8 cellular contexts compared by ENCODE assay signal in the genomic region with DNA sequence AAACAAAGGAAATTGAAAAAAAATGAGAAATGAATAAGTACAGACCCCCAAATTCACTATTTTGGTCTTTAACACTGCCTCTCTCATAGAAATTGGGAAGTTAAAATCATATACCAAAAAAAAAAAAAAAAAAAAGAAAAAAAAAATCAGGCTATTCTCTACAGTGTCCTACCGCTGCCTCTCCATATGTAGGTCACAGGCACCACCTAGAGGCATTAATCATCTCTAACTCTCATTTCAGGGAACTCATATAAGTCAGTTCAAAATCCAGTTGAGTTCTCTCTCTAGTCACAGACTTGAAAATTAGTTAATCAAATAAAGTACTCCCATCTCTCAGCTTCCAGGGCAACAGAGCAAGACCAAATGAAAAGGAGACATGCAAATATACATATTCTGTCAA. TPM values are rescaled to one million over a fixed set of nuclear protein-coding genes. Genes with fewer than 3 reads are reported as not detected.
DNase-seq lines count a peak whose midpoint lies in the region; ATAC-seq and TF ChIP-seq lines count a peak whose summit lies in the region.

No MANE protein-coding gene starts in this region.

- H3K36me3 Mint-ChIP-seq in mesothelial cell of epicardium: no peaks in the 10 kb centered on the region
- H3K36me3 Mint-ChIP-seq in activated CD4-positive, alpha-beta T cell treated with anti-CD3 and anti-CD28 coated beads, Interleukin-2, amount 10 ng/mL, durations not matched to agents 24 days and 14 days (ENCODE audit: low read depth): no peaks in the 10 kb centered on the region

- peaks cover 10% of the 10 kb centered on the region for H3K27me3 Mint-ChIP-seq in mesothelial cell of epicardium (ENCODE audit: low read depth)
- H3K27me3 Mint-ChIP-seq in activated CD4-positive, alpha-beta T cell treated with anti-CD3 and anti-CD28 coated beads, Interleukin-2, amount 10 ng/mL, durations not matched to agents 24 days and 14 days: peaks cover 8% of the 10 kb centered on the region

- peak; percentile 58 for ATAC-seq in HG02798 (IDR thresholded peaks at IDR 0.05; ENCODE audit: poor library complexity, unreplicated experiment)

- TF ChIP-seq CTCF in mesothelial cell of epicardium (IDR thresholded peaks at IDR 0.05; ENCODE audit: unreplicated experiment): no peak

- intact Hi-C loops in activated CD4-positive, alpha-beta T cell treated with anti-CD3 and anti-CD28 coated beads, Interleukin-2, amount 10 ng/mL, durations not matched to agents 24 days and 14 days (cut with micrococcal nuclease): loop anchor here (5.0 kb wide), 1 partner anchor 236 kb away; the partner anchor contains the start of gene ANKRD17

- H3K4me1 Mint-ChIP-seq in mesothelial cell of epicardium: no peaks in the 10 kb centered on the region
- H3K4me1 Mint-ChIP-seq in activated CD4-positive, alpha-beta T cell treated with anti-CD3 and anti-CD28 coated beads, Interleukin-2, amount 10 ng/mL, durations not matched to agents 24 days and 14 days: no peaks in the 10 kb centered on the region

- no peaks in the 10 kb centered on the region for H3K9me3 Mint-ChIP-seq in mesothelial cell of epicardium
- no peaks in the 10 kb centered on the region for H3K9me3 Mint-ChIP-seq in activated CD4-positive, alpha-beta T cell treated with anti-CD3 and anti-CD28 coated beads, Interleukin-2, amount 10 ng/mL, durations not matched to agents 24 days and 14 days

- DNase-seq in SHP77 treated with DMSO at 0.1 percent for 48 hours (lab: John Stamatoyannopoulos, UW) (peak; percentile 7), SHP77 (lab: John Stamatoyannopoulos, UW) (no peak), OCI-M1 (lab: John Stamatoyannopoulos, UW) (peak; percentile 85), fibroblast of peridontal ligament (ENCODE audit: extremely low read depth) (peak; percentile 55), mesothelial cell of epicardium (ENCODE audit: low spot score in 2 of 2, unreplicated experiment in 2 of 2) (no peak), OCI-M2 (lab: John Stamatoyannopoulos, UW; ENCODE audit: unreplicated experiment) (no peak)
- no peak for DNase-seq in activated CD4-positive, alpha-beta T cell treated with anti-CD3 and anti-CD28 coated beads, Interleukin-2, amount 10 ng/mL, durations not matched to agents 24 days and 14 days

- H3K27ac Mint-ChIP-seq in mesothelial cell of epicardium: no peak overlapping the region
- H3K27ac Mint-ChIP-seq in activated CD4-positive, alpha-beta T cell treated with anti-CD3 and anti-CD28 coated beads, Interleukin-2, amount 10 ng/mL, durations not matched to agents 24 days and 14 days: no peak overlapping the region

- H3K4me3 Mint-ChIP-seq in mesothelial cell of epicardium: no peak overlapping the region
- no peak overlapping the region for H3K4me3 Mint-ChIP-seq in activated CD4-positive, alpha-beta T cell treated with anti-CD3 and anti-CD28 coated beads, Interleukin-2, amount 10 ng/mL, durations not matched to agents 24 days and 14 days

RNA-seq across cellular contexts. Expression of gene COX18, which starts 47.9 kb away (rescaled TPM):
- 17.7 to 18.3 TPM (median 17.8 TPM) in 3 replicates for total RNA-seq in mesothelial cell of epicardium
- 21.2 and 22.2 TPM in 2 replicates for total RNA-seq in activated CD4-positive, alpha-beta T cell treated with anti-CD3 and anti-CD28 coated beads, Interleukin-2, amount 10 ng/mL, durations not matched to agents 24 days and 14 days

Comparison
In these comparisons a context has a peak if more than half of its experiments do, and no peak if none do; other contexts are left out.
1. DNase-seq: peak in SHP77 treated with DMSO at 0.1 percent for 48 hours (single experiment), OCI-M1 (single experiment) and fibroblast of peridontal ligament (single experiment); none in SHP77 (0 of 2), mesothelial cell of epicardium (0 of 2), OCI-M2 (single experiment) and activated CD4-positive, alpha-beta T cell treated with anti-CD3 and anti-CD28 coated beads, Interleukin-2, amount 10 ng/mL, durations not matched to agents 24 days and 14 days (single experiment).